ENCODE assay signal across 9 cellular contexts in genomic region chr2:172172513-172173217, GRCh38.
A peak's percentile ranks its signal among the peaks of the same experiment; 100 is the strongest.
DNase-seq lines count a peak whose midpoint lies in the region; ATAC-seq and TF ChIP-seq lines count a peak whose summit lies in the region.
"Had no signal": no experiment of that assay in that cellular context is flagged by ENCODE, and none has a peak within 500 bp of the region (broad histone marks: within the 10 kb centered on the region; RNA-seq: fewer than 3 reads in every experiment).

No MANE protein-coding gene starts in this region.

- peak overlapping the region; percentile 81 for H3K9ac ChIP-seq in HUES6 (ENCODE audit: low read length)

- H3K27me3 Mint-ChIP-seq in activated naive CD4-positive, alpha-beta T cell treated with anti-CD3 and anti-CD28 coated beads for 36 hours (ENCODE audit: low read depth) = no peaks in the 10 kb centered on the region

- no peaks in the 10 kb centered on the region for H3K9me3 ChIP-seq in HUES6 (ENCODE audit: control insufficient read depth, insufficient read depth, low read depth, low read length)
- no peaks in the 10 kb centered on the region for H3K9me3 ChIP-seq in neuron (ENCODE audit: low read length)
- no peaks in the 10 kb centered on the region for H3K9me3 ChIP-seq in stomach

- peak overlapping the region; percentile 75 for H3K4me3 ChIP-seq in HUES6 (ENCODE audit: low read depth, low read length)
- H3K4me3 ChIP-seq in neuron (ENCODE audit: low read length) = peak overlapping the region; percentile 30
- H3K4me3 ChIP-seq in stomach = peak overlapping the region; percentile 49 to 65 (median 55)
- H3K4me3 ChIP-seq: SK-N-MC had no signal

- in situ Hi-C loops in SK-MEL-5 (cut with HindIII; ENCODE audit: low pct_unique_long_range_greater_than_20kb, low sequenced_read_pairs) = no loop called here

- WGBS in stomach, 5 donors = 1 to 6% (median 1%) methylated on average over 26 to 58 of the region's 58 CpGs

- 0 out of 2 replicates have a peak, but pooled peaks cover 3% of the 10 kb centered on the region for H3K27me3 ChIP-seq in HUES6 (ENCODE audit: control insufficient read depth, insufficient read depth, low read length)
- peaks cover 6% of the 10 kb centered on the region for H3K27me3 ChIP-seq in neuron (ENCODE audit: insufficient read depth, low read length)
- H3K27me3 ChIP-seq in stomach = peaks cover 0 to 18% (median 0%) of the 10 kb centered on the region in 3 donors

- H3K27ac Mint-ChIP-seq in activated naive CD4-positive, alpha-beta T cell treated with anti-CD3 and anti-CD28 coated beads for 36 hours = no peak overlapping the region

- peak overlapping the region; percentile 68 for H3K4me3 Mint-ChIP-seq in activated naive CD4-positive, alpha-beta T cell treated with anti-CD3 and anti-CD28 coated beads for 36 hours

- no peaks in the 10 kb centered on the region for H3K36me3 Mint-ChIP-seq in activated naive CD4-positive, alpha-beta T cell treated with anti-CD3 and anti-CD28 coated beads for 36 hours (ENCODE audit: low read depth)

- no peak overlapping the region for H3K27ac ChIP-seq in HUES6 (ENCODE audit: low read depth, low read length)
- H3K27ac ChIP-seq in stomach = peak overlapping the region; percentile 59 to 79 (median 71)
- H3K27ac ChIP-seq: SK-N-MC had no signal

- CTCF ChIA-PET in activated naive CD4-positive, alpha-beta T cell treated with anti-CD3 and anti-CD28 coated beads for 36 hours (lab: Charles Lee) = interaction anchor here (0.6 to 10.3 kb wide), 10 partner anchors 16 to 664 kb away, joined by 3 to 142 read pairs (median 4); no protein-coding TSS in a partner anchor

- H3K36me3 ChIP-seq in HUES6 (ENCODE audit: control insufficient read depth, insufficient read depth, low read length) (no peaks in the 10 kb centered on the region), neuron (ENCODE audit: insufficient read depth, low read length) (no peaks in the 10 kb centered on the region), stomach (no peaks in the 10 kb centered on the region)

- H3K9me3 Mint-ChIP-seq in activated naive CD4-positive, alpha-beta T cell treated with anti-CD3 and anti-CD28 coated beads for 36 hours = peaks cover 4% of the 10 kb centered on the region

- H2AFZ ChIP-seq in neuron (ENCODE audit: low read depth, low read length) = peak overlapping the region; percentile 58

- DNase-seq in COLO829 (ENCODE audit: low spot score) = peak; percentile 48
- peak; percentile 53 for DNase-seq in SK-MEL-5 (ENCODE audit: low read depth, low spot score)
- peak; percentile 72 for DNase-seq in activated naive CD4-positive, alpha-beta T cell treated with anti-CD3 and anti-CD28 coated beads for 36 hours
- DNase-seq in globus pallidus (ENCODE audit: low spot score) = peak; percentile 37
- peak; percentile 88 for DNase-seq in stomach

- H3K4me1 ChIP-seq in HUES6 (ENCODE audit: control insufficient read depth, insufficient read depth, low read length) = peaks cover 9% of the 10 kb centered on the region
- peaks cover 3% of the 10 kb centered on the region for H3K4me1 ChIP-seq in neuron (ENCODE audit: insufficient read depth, low read length)
- peaks cover 4 to 18% (median 9%) of the 10 kb centered on the region in 4 donors for H3K4me1 ChIP-seq in stomach

- no peak for TF ChIP-seq POLR2A in stomach (IDR thresholded peaks at IDR 0.05)

- intact Hi-C loops in activated naive CD4-positive, alpha-beta T cell treated with anti-CD3 and anti-CD28 coated beads for 36 hours (cut with micrococcal nuclease) = loop anchor here (1.0 to 5.0 kb wide), 7 partner anchors 54 to 760 kb away; no protein-coding TSS in a partner anchor
- intact Hi-C loops in stomach (cut with DNase I; ENCODE audit: low total_unique reads) = loop anchor here (5.0 kb wide), 1 partner anchor 290 kb away; no protein-coding TSS in a partner anchor

- H3K4me1 Mint-ChIP-seq in activated naive CD4-positive, alpha-beta T cell treated with anti-CD3 and anti-CD28 coated beads for 36 hours (ENCODE audit: low read depth) = peaks cover 5% of the 10 kb centered on the region

- no peak for ATAC-seq in HG03280 (IDR thresholded peaks at IDR 0.05; ENCODE audit: unreplicated experiment)

- peak in 5 of 7 experiments; percentile 72 to 87 (median 80) for TF ChIP-seq CTCF in stomach (IDR thresholded peaks at IDR 0.05)

- TF ChIP-seq EP300 in stomach (IDR thresholded peaks at IDR 0.05) = no peak

Comparison
In these comparisons a context has a peak if more than half of its experiments do, and no peak if none do; other contexts are left out.
1. DNase-seq: peak in every context shown above with its lines; median percentile 88 in stomach; 72 in activated naive CD4-positive, alpha-beta T cell treated with anti-CD3 and anti-CD28 coated beads for 36 hours; 53 in SK-MEL-5; 48 in COLO829; 37 in globus pallidus.